ENCODE assay signal across 8 cellular contexts in the genomic region with DNA sequence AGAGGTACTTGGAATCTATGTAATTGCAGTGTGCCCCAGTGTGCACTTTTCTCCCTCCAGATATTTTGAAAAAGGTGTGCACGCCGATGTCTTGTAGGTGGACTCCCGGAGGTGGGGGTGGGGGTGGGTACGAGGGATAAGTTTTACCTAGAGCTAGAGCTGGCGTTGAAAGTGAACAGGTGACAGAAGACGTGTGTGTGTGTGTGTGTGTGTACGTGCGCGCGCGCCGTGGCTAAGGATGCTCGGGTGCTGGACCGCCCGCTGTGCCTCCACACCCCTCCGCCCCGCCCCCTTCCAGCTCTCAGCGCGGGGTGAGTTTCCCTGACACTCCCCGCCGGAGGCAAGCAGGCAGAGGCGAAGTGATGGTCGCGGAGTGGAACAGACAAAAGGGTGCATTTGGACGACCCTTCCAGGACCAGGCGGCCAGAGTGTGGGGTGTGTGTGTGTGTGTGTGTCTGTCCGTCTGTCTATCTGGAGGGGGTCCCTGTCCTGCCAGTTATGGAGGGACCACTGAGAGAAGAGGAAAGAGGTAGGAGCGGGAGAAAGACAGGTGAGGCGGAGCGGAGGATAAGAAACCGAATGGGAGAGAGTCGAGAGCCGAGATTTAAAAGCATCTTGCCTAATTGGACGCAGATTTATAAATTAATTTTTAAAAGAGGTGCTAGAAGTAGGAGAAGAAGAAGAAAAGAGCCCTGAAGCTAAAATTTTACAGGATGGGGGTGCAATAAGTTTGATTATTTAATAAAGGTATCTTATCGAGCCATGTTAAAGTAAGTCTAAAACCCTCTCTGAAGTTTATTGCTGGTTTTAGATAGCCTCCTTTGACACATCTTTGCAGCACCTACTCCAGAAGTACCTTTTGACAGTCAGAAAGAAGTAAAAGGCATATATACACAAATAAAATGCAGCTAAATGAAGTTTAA.
DNase-seq lines count a peak whose midpoint lies in the region; ATAC-seq and TF ChIP-seq lines count a peak whose summit lies in the region.

No MANE protein-coding gene starts in this region.

- H3K4me3 ChIP-seq in heart left ventricle (peak overlapping the region in 9 of 12 donors; percentile 39 to 61 (median 52)), epithelial cell of proximal tubule (ENCODE audit: low read depth, low read length) (peak overlapping the region; percentile 55), muscle layer of duodenum (ENCODE audit: low read depth in 1 of 2, low read length in 2 of 2) (peak overlapping the region; percentile 45 to 84), vagina (peak overlapping the region; percentile 53)

- H3K36me3 ChIP-seq in heart left ventricle (no peaks in the 10 kb centered on the region), muscle layer of duodenum (ENCODE audit: control insufficient read depth in 1 of 2, insufficient read depth in 2 of 2, low read length in 2 of 2) (no peaks in the 10 kb centered on the region), vagina (no peaks in the 10 kb centered on the region)

- DNase-seq in heart left ventricle (peak in 1 of 5 donors; percentile 33), cardiac septum (ENCODE audit: low spot score) (no peak), epithelial cell of proximal tubule (ENCODE audit: low read depth) (no peak), vagina (ENCODE audit: extremely low spot score in 2 of 2) (no peak), HT-29 (ENCODE audit: low spot score) (no peak)

- H3K9me3 ChIP-seq in heart left ventricle (no peaks in the 10 kb centered on the region), muscle layer of duodenum (ENCODE audit: control insufficient read depth in 1 of 2, low read length in 2 of 2) (no peaks in the 10 kb centered on the region), vagina (no peaks in the 10 kb centered on the region)

- no peak for ATAC-seq in heart left ventricle
- no peak for ATAC-seq in HG02870 (IDR thresholded peaks at IDR 0.05; ENCODE audit: unreplicated experiment)
- ATAC-seq in GM21390 (IDR thresholded peaks at IDR 0.05; ENCODE audit: unreplicated experiment), result no peak

- H3K27me3 ChIP-seq in heart left ventricle (peaks cover 3 to 39% (median 10%) of the 10 kb centered on the region in 9 donors), muscle layer of duodenum (ENCODE audit: low read depth, low read length) (no peaks in the 10 kb centered on the region), vagina (no peaks in the 10 kb centered on the region)

- 8 to 15% (median 12%) methylated on average over 29 to 35 of the region's 35 CpGs for WGBS in heart left ventricle, 4 donors

- TF ChIP-seq CTCF in heart left ventricle (IDR thresholded peaks at IDR 0.05) (no peak), epithelial cell of proximal tubule (conservative IDR thresholded peaks at IDR 0.05; ENCODE audit: low read depth, low read length) (no peak), vagina (IDR thresholded peaks at IDR 0.05) (no peak)

- H3K27ac ChIP-seq in heart left ventricle (no peak overlapping the region), muscle layer of duodenum (ENCODE audit: low read length) (no peak overlapping the region), vagina (no peak overlapping the region)

- intact Hi-C loops in heart left ventricle (cut with DNase I), result no loop called here
- intact Hi-C loops in cardiac septum (cut with DNase I), result no loop called here
- intact Hi-C loops in vagina (cut with DNase I), result no loop called here

- H3K4me1 ChIP-seq in heart left ventricle, result peaks cover 0 to 20% (median 6%) of the 10 kb centered on the region in 12 donors
- peaks cover 0 to 22% of the 10 kb centered on the region in 2 donors for H3K4me1 ChIP-seq in muscle layer of duodenum (ENCODE audit: control insufficient read depth in 1 of 2, insufficient read depth in 2 of 2, low read length in 2 of 2)
- H3K4me1 ChIP-seq in vagina, result peaks cover 18% of the 10 kb centered on the region

- TF ChIP-seq POLR2A in heart left ventricle (IDR thresholded peaks at IDR 0.05) (no peak), vagina (IDR thresholded peaks at IDR 0.05) (no peak)
